In the genomic region with DNA sequence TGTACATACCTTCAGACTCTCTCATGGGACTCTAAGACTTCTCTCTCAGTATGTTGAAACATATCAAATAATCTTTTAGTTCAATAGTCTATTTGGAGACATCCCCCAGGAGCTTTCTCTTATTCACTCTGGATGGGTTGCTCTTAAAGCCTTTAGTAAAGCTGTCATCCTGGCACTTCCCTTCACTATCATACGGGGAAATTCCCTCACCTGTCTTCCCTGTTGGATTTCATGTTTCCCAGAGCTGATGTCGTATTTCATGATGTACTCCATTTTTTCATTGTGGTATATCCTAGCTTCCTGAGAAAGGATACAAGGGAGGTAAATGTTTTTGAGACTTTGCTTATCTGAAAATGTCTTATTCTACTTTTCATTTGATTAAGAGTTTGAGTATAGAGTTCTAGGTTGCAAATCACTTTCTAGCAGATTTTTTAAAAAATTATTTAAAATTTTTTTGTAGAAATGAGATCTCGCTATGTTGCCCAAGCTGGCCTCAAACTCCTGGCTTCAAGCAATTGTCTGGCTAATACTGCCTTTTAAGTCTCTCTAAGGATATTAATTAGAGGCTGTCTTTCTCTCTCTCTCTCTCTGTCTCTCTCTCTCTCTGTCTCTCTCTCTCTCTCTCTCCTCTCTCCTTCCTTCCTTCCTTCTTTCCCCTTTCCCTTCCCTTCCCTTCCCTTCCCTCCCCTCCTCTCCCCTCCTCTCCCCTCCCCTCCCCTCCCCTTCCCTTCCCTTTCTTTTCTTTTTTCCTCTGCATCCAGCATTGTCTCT, we compare ENCODE assay signal across 15 cellular contexts. TPM values are rescaled to one million over a fixed set of nuclear protein-coding genes. Genes with fewer than 3 reads are reported as not detected.
A peak's percentile ranks its signal among the peaks of the same experiment; 100 is the strongest.
DNase-seq lines count a peak whose midpoint lies in the region; ATAC-seq, FAIRE-seq and TF ChIP-seq lines count a peak whose summit lies in the region.
"Had no signal": no experiment of that assay in that cellular context is flagged by ENCODE, and none has a peak within 500 bp of the region (broad histone marks: within the 10 kb centered on the region; RNA-seq: fewer than 3 reads in every experiment).

No MANE protein-coding gene starts in this region.

- peaks cover 23% of the 10 kb centered on the region for H4K20me1 ChIP-seq in HepG2 (ENCODE audit: insufficient read depth, low read length)

- 96% methylated on average over 3 of the region's 3 CpGs for WGBS in HepG2 (ENCODE audit: low lambda C conversion rate)
- WGBS in right lobe of liver (ENCODE audit: insufficient coverage, low coverage, low lambda C conversion rate, missing lambda C conversion rate), result 67% methylated on average over 3 of the region's 3 CpGs
- 64 to 68% methylated on average over 3 of the region's 3 CpGs for WGBS in upper lobe of left lung, 2 donors

- CTCF ChIA-PET in HepG2 (lab: Yijun Ruan, JAX; ENCODE audit: low intra/inter-chr PET ratio, low total read pairs), result no interaction called here
- CTCF ChIA-PET in activated CD4-positive, alpha-beta memory T cell treated with anti-CD3 and anti-CD28 coated beads, Interleukin-2, amount 10 ng/mL, durations not matched to agents 7 days and 5 days (lab: Charles Lee), result interaction anchor here (1.1 to 9.1 kb wide), 3 partner anchors 16 to 71 kb away, joined by 3 to 150 read pairs (median 11); a partner anchor contains a TSS

- no peak overlapping the region for H3K4me3 ChIP-seq in HepG2 (replicated peaks in 1 of 3; ENCODE audit: insufficient read depth in 1 of 3, low read depth in 2 of 3, low read length in 3 of 3)
- H3K4me3 ChIP-seq in right lobe of liver, result no peak overlapping the region
- no peak overlapping the region for H3K4me3 ChIP-seq in upper lobe of left lung

- no peak overlapping the region for H3K9ac ChIP-seq in HepG2 (ENCODE audit: insufficient read depth, low read depth, low read length)

- FAIRE-seq in HepG2 (lab: Jason Lieb, UNC), result no peak

- no peaks in the 10 kb centered on the region for H3K27me3 ChIP-seq in HepG2 (ENCODE audit: control insufficient read depth in 1 of 2, insufficient read depth in 2 of 2, low read length in 2 of 2)
- H3K27me3 ChIP-seq in right lobe of liver, result no peaks in the 10 kb centered on the region
- H3K27me3 ChIP-seq in foreskin keratinocyte, result no peaks in the 10 kb centered on the region
- H3K27me3 ChIP-seq in upper lobe of left lung, result no peaks in the 10 kb centered on the region

- intact Hi-C loops in HepG2 (cut with micrococcal nuclease; ENCODE audit: unreplicated experiment) (no loop called here), right lobe of liver (cut with DNase I) (no loop called here)

- H3K4me2 ChIP-seq in HepG2 (ENCODE audit: low read depth, low read length), result no peak overlapping the region

- H3K4me1 ChIP-seq in HepG2 (ENCODE audit: insufficient read depth, low read length), result peaks cover 45% of the 10 kb centered on the region
- peaks cover 0 to 35% (median 17%) of the 10 kb centered on the region in 4 donors for H3K4me1 ChIP-seq in right lobe of liver
- H3K4me1 ChIP-seq in foreskin keratinocyte, result peaks cover 58% of the 10 kb centered on the region
- H3K4me1 ChIP-seq in upper lobe of left lung, result peaks cover 61 to 86% (median 78%) of the 10 kb centered on the region in 4 donors

- DNase-seq in HepG2 (ENCODE audit: low spot score) (no peak), right lobe of liver (no peak), foreskin keratinocyte (peak in 1 of 2 donors; percentile 69), upper lobe of left lung (no peak), ecto neural progenitor cell (ENCODE audit: low spot score) (no peak), foreskin melanocyte (no peak), NCI-H82 treated with DMSO at 0.1 percent for 48 hours (lab: John Stamatoyannopoulos, UW; ENCODE audit: unreplicated experiment) (no peak)
- DNase-seq in activated CD4-positive, alpha-beta memory T cell treated with anti-CD3 and anti-CD28 coated beads, Interleukin-2, amount 10 ng/mL, durations not matched to agents 7 days and 5 days, result no peak
- DNase-seq: activated CD4-positive, alpha-beta T cell treated with anti-CD3 and anti-CD28 coated beads, Interleukin-2, amount 50 U/mL, for 1 hour; activated effector memory CD4-positive, alpha-beta T cell treated with anti-CD3 and anti-CD28 coated beads, Interleukin-2, amount 50 U/mL, for 16 hours; central memory CD4-positive, alpha-beta T cell; DMS79; NCI-H1694; NCI-H69; stimulated activated CD4-positive, alpha-beta T cell treated with anti-CD3 and anti-CD28 coated beads, Interleukin-4, amount 100 ng/mL, for 4 hours had no signal

- ATAC-seq in HepG2 (no peak), right lobe of liver (no peak), foreskin keratinocyte (no peak), upper lobe of left lung (ENCODE audit: low FRiP score in 2 of 2) (no peak)

- H3K4me3 Mint-ChIP-seq in activated CD4-positive, alpha-beta memory T cell treated with anti-CD3 and anti-CD28 coated beads, Interleukin-2, amount 10 ng/mL, durations not matched to agents 7 days and 5 days, result no peak overlapping the region

- no peaks in the 10 kb centered on the region for H3K27me3 Mint-ChIP-seq in activated CD4-positive, alpha-beta memory T cell treated with anti-CD3 and anti-CD28 coated beads, Interleukin-2, amount 10 ng/mL, durations not matched to agents 7 days and 5 days

- no peaks in the 10 kb centered on the region for H3K36me3 Mint-ChIP-seq in activated CD4-positive, alpha-beta memory T cell treated with anti-CD3 and anti-CD28 coated beads, Interleukin-2, amount 10 ng/mL, durations not matched to agents 7 days and 5 days (ENCODE audit: low read depth)

- H2AFZ ChIP-seq in HepG2 (ENCODE audit: low read length), result no peak overlapping the region

- no peak for TF ChIP-seq CTCF in HepG2 (CRISPR knock-in tag; IDR thresholded peaks at IDR 0.05)
- no peak for TF ChIP-seq CTCF in right lobe of liver (IDR thresholded peaks at IDR 0.05)
- no peak for TF ChIP-seq CTCF in foreskin keratinocyte (conservative IDR thresholded peaks at IDR 0.05)
- TF ChIP-seq CTCF in upper lobe of left lung (IDR thresholded peaks at IDR 0.05), result no peak

- POLR2A ChIA-PET in HepG2 (lab: Yijun Ruan, JAX), result no interaction called here
- POLR2A ChIA-PET in activated CD4-positive, alpha-beta memory T cell treated with anti-CD3 and anti-CD28 coated beads, Interleukin-2, amount 10 ng/mL, durations not matched to agents 7 days and 5 days (lab: Charles Lee), result interaction anchor here (5.4 kb wide), 1 partner anchor 18 kb away, joined by 54 read pairs; a partner anchor contains a TSS

- H3K9me3 ChIP-seq in HepG2 (ENCODE audit: low read length) (no peaks in the 10 kb centered on the region), right lobe of liver (no peaks in the 10 kb centered on the region), upper lobe of left lung (no peaks in the 10 kb centered on the region)

- H3K9me3 Mint-ChIP-seq in activated CD4-positive, alpha-beta memory T cell treated with anti-CD3 and anti-CD28 coated beads, Interleukin-2, amount 10 ng/mL, durations not matched to agents 7 days and 5 days, result no peaks in the 10 kb centered on the region

- H3K4me1 Mint-ChIP-seq in activated CD4-positive, alpha-beta memory T cell treated with anti-CD3 and anti-CD28 coated beads, Interleukin-2, amount 10 ng/mL, durations not matched to agents 7 days and 5 days, result peaks cover 86% of the 10 kb centered on the region

- TF ChIP-seq EP300 in HepG2 (IDR thresholded peaks at IDR 0.05; ENCODE audit: low read depth in 2 of 2, low read length in 2 of 2) (no peak), HepG2 (CRISPR knock-in tag; IDR thresholded peaks at IDR 0.05; ENCODE audit: borderline replicate concordance) (no peak), upper lobe of left lung (IDR thresholded peaks at IDR 0.05) (no peak)

- peak overlapping the region; percentile 44 for H3K27ac Mint-ChIP-seq in activated CD4-positive, alpha-beta memory T cell treated with anti-CD3 and anti-CD28 coated beads, Interleukin-2, amount 10 ng/mL, durations not matched to agents 7 days and 5 days

- H3K27ac ChIP-seq in HepG2 (ENCODE audit: extremely low read length, insufficient read depth, low read length), result no peak overlapping the region
- H3K27ac ChIP-seq in right lobe of liver, result no peak overlapping the region
- peak overlapping the region; percentile 97 for H3K27ac ChIP-seq in foreskin keratinocyte
- peak overlapping the region; percentile 5 to 83 (median 50) for H3K27ac ChIP-seq in upper lobe of left lung

- H3K36me3 ChIP-seq in HepG2 (replicated peaks in 1 of 2; ENCODE audit: control insufficient read depth in 1 of 2, insufficient read depth in 2 of 2, low read length in 2 of 2), result no peaks in the 10 kb centered on the region; a peak in 1 of 5 replicates
- no peaks in the 10 kb centered on the region for H3K36me3 ChIP-seq in right lobe of liver
- no peaks in the 10 kb centered on the region for H3K36me3 ChIP-seq in upper lobe of left lung

- TF ChIP-seq POLR2A in HepG2 (IDR thresholded peaks at IDR 0.05; ENCODE audit: insufficient read depth in 1 of 2, low read depth in 2 of 2, low read length in 2 of 2) (no peak), right lobe of liver (IDR thresholded peaks at IDR 0.05) (no peak), upper lobe of left lung (IDR thresholded peaks at IDR 0.05) (no peak)

- in situ Hi-C loops in HepG2 (cut with HindIII; ENCODE audit: extremely low pct_ligation_motif_present, low pct_unique_long_range_greater_than_20kb), result no loop called here

- BruUV-seq in HepG2 (replicated peaks; lab: Mats Ljungman, UMichigan), result no TSS peak

- no peak for TF ChIP-seq RAD21 in HepG2 (CRISPR knock-in tag; IDR thresholded peaks at IDR 0.05)

- peaks cover 17% of the 10 kb centered on the region for H3K79me2 ChIP-seq in HepG2 (ENCODE audit: insufficient read depth, low read length)

RNA-seq across cellular contexts. Expression of a gene that starts 17.0 kb away (rescaled TPM):
- total RNA-seq in HepG2 (2016; rRNA removed; fragmentation: Illumina TruSeq; extraction: Trizol) (56.7 and 65.4 TPM in 2 replicates), right lobe of liver (100 to 1,000 TPM in 3 of 6 experiments, 10 to 100 TPM in 3; 78.4 to 141 (median 100) TPM), foreskin keratinocyte (138 and 151 TPM in 2 replicates), upper lobe of left lung (1,000 to 10,000 TPM in 1 of 6 donors, 100 to 1,000 TPM in 5; 359 to 1,160 (median 531) TPM)
- 7.8 and 9.7 TPM in 2 replicates for total RNA-seq in HepG2 (2016; cell fraction: cytosol; rRNA removed; fragmentation: Illumina TruSeq; extraction: Trizol; ENCODE audit: low read depth)
- total RNA-seq in HepG2 (2016; cell fraction: insoluble cytoplasmic fraction; rRNA removed; fragmentation: Illumina TruSeq; extraction: Trizol), result 50.3 and 61.9 TPM in 2 replicates
- total RNA-seq in HepG2 (2016; cell fraction: membrane; rRNA removed; fragmentation: Illumina TruSeq; extraction: Trizol), result 18.5 and 20.3 TPM in 2 replicates
- 147 and 164 TPM in 2 replicates for total RNA-seq in HepG2 (2016; cell fraction: nucleus; rRNA removed; fragmentation: Illumina TruSeq; extraction: Trizol)
- polyA plus RNA-seq in HepG2 (2011; rRNA removed) (36.5 and 36.7 TPM in 2 replicates), foreskin keratinocyte (37.4 and 38.0 TPM in 2 replicates)
- 13.0 and 16.2 TPM in 2 replicates for polyA plus RNA-seq in HepG2 (2011; cell fraction: cytosol; rRNA removed)
- 98.0 and 102 TPM in 2 replicates for polyA plus RNA-seq in HepG2 (2011; cell fraction: nucleus; rRNA removed)
- polyA plus RNA-seq in HepG2 (2012), result 38.1 and 55.9 TPM in 2 replicates
- polyA plus RNA-seq in HepG2 (2016; cell fraction: cytosol; fragmentation: Illumina TruSeq; extraction: Trizol; ENCODE audit: low read depth), result 3.1 and 3.3 TPM in 2 replicates
- 34.7 and 37.3 TPM in 2 replicates for polyA plus RNA-seq in HepG2 (2016; cell fraction: insoluble cytoplasmic fraction; fragmentation: Illumina TruSeq; extraction: Trizol; ENCODE audit: low read depth)
- polyA plus RNA-seq in HepG2 (2016; cell fraction: membrane; fragmentation: Illumina TruSeq; extraction: Trizol; ENCODE audit: low read depth), result 5.3 and 6.9 TPM in 2 replicates
- 102 and 117 TPM in 2 replicates for polyA plus RNA-seq in HepG2 (2016; cell fraction: nucleus; fragmentation: Illumina TruSeq; extraction: Trizol; ENCODE audit: insufficient read depth, low read depth)
- polyA minus RNA-seq in HepG2 (2011; rRNA and poly(A)+ RNA removed; ENCODE audit: low replicate concordance), result 97.4 and 114 TPM in 2 replicates
- 48.6 TPM in 2 replicates for polyA minus RNA-seq in HepG2 (2011; cell fraction: cytosol; rRNA and poly(A)+ RNA removed)
- 406 and 470 TPM in 2 replicates for polyA minus RNA-seq in HepG2 (2011; cell fraction: nucleus; rRNA and poly(A)+ RNA removed)
- 100 to 1,000 TPM; 345 to 381 TPM for total RNA-seq in activated CD4-positive, alpha-beta memory T cell treated with anti-CD3 and anti-CD28 coated beads, Interleukin-2, amount 10 ng/mL, durations not matched to agents 7 days and 5 days

Comparison
In these comparisons a context has a peak if more than half of its experiments do, and no peak if none do; other contexts are left out.
1. H3K27ac ChIP-seq: peak in foreskin keratinocyte (single experiment) and upper lobe of left lung (4 of 4); none in HepG2 (single experiment) and right lobe of liver (0 of 3).